ENCODE assay signal across 9 cellular contexts in the genomic region with DNA sequence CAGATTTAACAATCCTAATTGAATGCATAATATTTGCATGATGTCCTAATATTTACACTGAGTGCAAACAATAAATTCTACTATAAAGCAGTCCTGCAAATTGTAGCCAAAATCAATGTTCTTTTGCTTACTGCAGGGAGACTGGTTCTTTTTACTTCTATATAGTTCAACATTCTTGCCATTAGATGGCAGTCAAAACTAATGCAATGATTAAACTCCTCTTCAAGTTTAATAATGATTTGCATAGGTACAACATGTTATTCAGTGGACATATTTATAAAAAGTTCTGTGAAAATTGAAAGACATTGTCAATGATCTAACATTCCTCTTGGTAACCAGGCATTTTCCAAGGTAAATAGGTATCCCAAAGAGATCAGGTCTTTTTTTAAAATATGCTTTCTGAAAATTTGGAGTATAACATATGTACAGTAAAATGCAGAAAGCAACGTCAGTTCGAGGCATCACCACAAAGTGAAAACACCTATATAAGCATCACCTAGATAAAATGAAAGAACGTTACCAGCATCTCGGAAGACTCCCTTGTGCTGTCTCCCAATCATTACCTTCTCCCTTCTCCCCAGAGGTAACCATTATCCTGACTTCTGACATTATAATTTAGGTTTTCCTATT. TPM values are rescaled to one million over a fixed set of nuclear protein-coding genes. Genes with fewer than 3 reads are reported as not detected.
DNase-seq lines count a peak whose midpoint lies in the region; ATAC-seq and TF ChIP-seq lines count a peak whose summit lies in the region.
"Had no signal": no experiment of that assay in that cellular context is flagged by ENCODE, and none has a peak within 500 bp of the region (broad histone marks: within the 10 kb centered on the region; RNA-seq: fewer than 3 reads in every experiment).

No MANE protein-coding gene starts in this region.

- H3K36me3 ChIP-seq in neural progenitor cell, result no peaks in the 10 kb centered on the region

- no peaks in the 10 kb centered on the region for H3K79me2 ChIP-seq in neural progenitor cell (ENCODE audit: low read depth)

- H3K4me1 ChIP-seq in neural progenitor cell, result no peaks in the 10 kb centered on the region

- H3F3A ChIP-seq in neural progenitor cell (ENCODE audit: low read depth), result no peaks in the 10 kb centered on the region

- no peak overlapping the region for H3K4me2 ChIP-seq in neural progenitor cell

- no peak overlapping the region for H3K9ac ChIP-seq in neural progenitor cell

- H3K27ac Mint-ChIP-seq in neural progenitor cell, result no peak overlapping the region
- H3K27ac Mint-ChIP-seq: naive thymus-derived CD8-positive, alpha-beta T cell had no signal

- peak; percentile 63 for DNase-seq in EH (ENCODE audit: low read depth)
- peak; percentile 69 for DNase-seq in LNCaP clone FGC (ENCODE audit: low read depth)
- peak; percentile 59 for DNase-seq in RPMI7951 (ENCODE audit: low read depth)
- DNase-seq in erythroblast (lab: John Stamatoyannopoulos, UW), result peak; percentile 59 to 77
- DNase-seq in neural progenitor cell (ENCODE audit: low spot score), result peak; percentile 50

- H3K4me3 Mint-ChIP-seq in neural progenitor cell, result no peak overlapping the region
- H3K4me3 Mint-ChIP-seq: naive thymus-derived CD8-positive, alpha-beta T cell had no signal

- no peak for ATAC-seq in GM21619 (IDR thresholded peaks at IDR 0.05; ENCODE audit: unreplicated experiment)
- ATAC-seq in GM18511 (IDR thresholded peaks at IDR 0.05; ENCODE audit: unreplicated experiment), result no peak
- ATAC-seq in GM21390 (IDR thresholded peaks at IDR 0.05; ENCODE audit: unreplicated experiment), result no peak

- no peaks in the 10 kb centered on the region for H3K9me3 ChIP-seq in neural progenitor cell (ENCODE audit: low read depth)

- H3K27me3 ChIP-seq in neural progenitor cell, result no peaks in the 10 kb centered on the region

- H3K4me3 ChIP-seq in LNCaP clone FGC (ENCODE audit: low read depth, low read length), result no peak overlapping the region
- H3K4me3 ChIP-seq in neural progenitor cell, result no peak overlapping the region

- H3K27me3 Mint-ChIP-seq in neural progenitor cell (ENCODE audit: insufficient read depth, low read depth), result peaks cover 3% of the 10 kb centered on the region

- H3K4me1 Mint-ChIP-seq in neural progenitor cell, result no peaks in the 10 kb centered on the region
- H3K4me1 Mint-ChIP-seq: naive thymus-derived CD8-positive, alpha-beta T cell had no signal

- no peak overlapping the region for H3K27ac ChIP-seq in neural progenitor cell

- no peak overlapping the region for H2AFZ ChIP-seq in neural progenitor cell (replicated peaks)

- peaks cover 2% of the 10 kb centered on the region for H3K9me3 Mint-ChIP-seq in neural progenitor cell
- H3K9me3 Mint-ChIP-seq: naive thymus-derived CD8-positive, alpha-beta T cell had no signal

- TF ChIP-seq POLR2A in erythroblast (IDR thresholded peaks at IDR 0.05; ENCODE audit: low read length), result no peak

- TF ChIP-seq CTCF in LNCaP clone FGC (IDR thresholded peaks at IDR 0.05; ENCODE audit: control insufficient read depth, extremely low read depth, insufficient read depth), result peak; percentile 64
- peak; percentile 78 for TF ChIP-seq CTCF in neural progenitor cell (IDR thresholded peaks at IDR 0.05)

- H3K36me3 Mint-ChIP-seq in neural progenitor cell, result no peaks in the 10 kb centered on the region
- H3K36me3 Mint-ChIP-seq: naive thymus-derived CD8-positive, alpha-beta T cell had no signal

- H4K20me1 ChIP-seq in neural progenitor cell (ENCODE audit: low read depth), result no peaks in the 10 kb centered on the region

RNA-seq across cellular contexts. Expression of a gene that starts 9.8 kb away (rescaled TPM):
- total RNA-seq in RPMI7951 (2014; rRNA removed; shearing (Covaris generic)), result 7.7 and 8.9 TPM in 2 replicates
- 114 and 162 TPM in 2 replicates for total RNA-seq in neural progenitor cell (ENCODE audit: low replicate concordance)

Comparison
In these comparisons a context has a peak if more than half of its experiments do, and no peak if none do; other contexts are left out.
1. RNA of a gene that starts 9.8 kb away (total RNA-seq): 114 to 162 TPM in neural progenitor cell; 7.7 to 8.9 TPM in RPMI7951; every median in the first group is over 10 times any median in the second.
2. Peak in every context shown above with its lines, with median percentiles within 50 percentile points of each other: DNase-seq.